ENCODE assay signal across 1 cellular context in genomic region chr7:41573881-41574280, GRCh38.
TF ChIP-seq lines count a peak whose summit lies in the region.

No MANE protein-coding gene starts in this region.

TF ChIP-seq in SK-N-SH, 30 proteins besides CTCF, POLR2A, EP300 and RAD21:
- no peak for TF ChIP-seq POLR2AphosphoS5 (IDR thresholded peaks at IDR 0.05; ENCODE audit: low read depth, low read length)
- no peak for TF ChIP-seq SIN3A (IDR thresholded peaks at IDR 0.05; ENCODE audit: borderline replicate concordance, low read depth, low read length)
- no peak for TF ChIP-seq EZH2phosphoT487 (IDR thresholded peaks at IDR 0.05; ENCODE audit: borderline replicate concordance, low read depth)
- TF ChIP-seq FOSL2 (IDR thresholded peaks at IDR 0.05; ENCODE audit: borderline replicate concordance, low read depth), result no peak
- TF ChIP-seq PBX3 (IDR thresholded peaks at IDR 0.05), result no peak
- TF ChIP-seq JUND (IDR thresholded peaks at IDR 0.05), result no peak
- TF ChIP-seq NFIC (IDR thresholded peaks at IDR 0.05; ENCODE audit: borderline replicate concordance), result no peak
- TF ChIP-seq YY1 (IDR thresholded peaks at IDR 0.05; ENCODE audit: low read depth), result no peak
- no peak for TF ChIP-seq RXRA (IDR thresholded peaks at IDR 0.05; ENCODE audit: borderline replicate concordance, low read depth)
- TF ChIP-seq TAF1 (IDR thresholded peaks at IDR 0.05; ENCODE audit: borderline replicate concordance, low read depth, low read length), result no peak
- TF ChIP-seq REST (IDR thresholded peaks at IDR 0.05; ENCODE audit: low read depth, low read length), result no peak
- TF ChIP-seq MEF2A (IDR thresholded peaks at IDR 0.05; ENCODE audit: borderline replicate concordance, low read depth), result no peak
- no peak for TF ChIP-seq FOXJ3 (CRISPR knock-in tag; IDR thresholded peaks at IDR 0.05)
- TF ChIP-seq GATA2 (CRISPR knock-in tag; IDR thresholded peaks at IDR 0.05), result no peak
- TF ChIP-seq MXI1 (IDR thresholded peaks at IDR 0.05; ENCODE audit: low read depth, low read length), result no peak
- no peak for TF ChIP-seq RFX5 (IDR thresholded peaks at IDR 0.05; ENCODE audit: low read length)
- no peak for TF ChIP-seq ELF1 (IDR thresholded peaks at IDR 0.05)
- TF ChIP-seq ZBTB33 (IDR thresholded peaks at IDR 0.05; ENCODE audit: borderline replicate concordance, low read depth), result no peak
- TF ChIP-seq NRF1 (IDR thresholded peaks at IDR 0.05; ENCODE audit: low read depth, low read length), result no peak
- TF ChIP-seq, protein P1, sequence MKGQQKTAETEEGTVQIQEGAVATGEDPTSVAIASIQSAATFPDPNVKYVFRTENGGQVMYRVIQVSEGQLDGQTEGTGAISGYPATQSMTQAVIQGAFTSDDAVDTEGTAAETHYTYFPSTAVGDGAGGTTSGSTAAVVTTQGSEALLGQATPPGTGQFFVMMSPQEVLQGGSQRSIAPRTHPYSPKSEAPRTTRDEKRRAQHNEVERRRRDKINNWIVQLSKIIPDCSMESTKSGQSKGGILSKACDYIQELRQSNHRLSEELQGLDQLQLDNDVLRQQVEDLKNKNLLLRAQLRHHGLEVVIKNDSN (IDR thresholded peaks at IDR 0.05; ENCODE audit: borderline replicate concordance, low read depth), result no peak
